In the genomic region with DNA sequence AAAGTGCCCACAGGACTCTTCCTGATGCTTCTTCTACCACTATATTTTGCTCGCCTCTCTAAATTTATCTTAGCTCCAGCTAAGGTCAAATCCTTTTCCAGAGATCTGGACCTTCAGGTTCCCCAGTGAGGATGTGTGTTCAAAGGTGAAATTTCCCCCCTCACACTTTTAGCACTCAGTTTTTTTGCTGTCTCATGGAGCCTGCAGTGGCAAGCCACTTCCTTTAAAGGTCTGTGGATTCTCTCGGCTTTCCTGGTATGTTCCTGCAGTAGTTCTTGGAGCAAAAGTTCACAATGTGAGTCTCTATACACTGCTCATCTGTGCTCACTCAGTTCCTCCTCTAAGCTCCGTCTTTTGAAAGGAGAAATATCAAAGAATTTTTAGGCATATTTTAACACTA, we compare ENCODE assay signal across 1 cellular context.
TF ChIP-seq lines count a peak whose summit lies in the region.

No MANE protein-coding gene starts in this region.

TF ChIP-seq in H1, 55 proteins besides CTCF, POLR2A, EP300 and RAD21:
- no peak for TF ChIP-seq BACH1 (IDR thresholded peaks at IDR 0.05; ENCODE audit: low read length)
- TF ChIP-seq NRF1 (IDR thresholded peaks at IDR 0.05; ENCODE audit: low read depth, low read length): no peak
- TF ChIP-seq, protein P1, sequence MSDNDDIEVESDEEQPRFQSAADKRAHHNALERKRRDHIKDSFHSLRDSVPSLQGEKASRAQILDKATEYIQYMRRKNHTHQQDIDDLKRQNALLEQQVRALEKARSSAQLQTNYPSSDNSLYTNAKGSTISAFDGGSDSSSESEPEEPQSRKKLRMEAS (IDR thresholded peaks at IDR 0.05): no peak
- no peak for TF ChIP-seq CTBP2 (IDR thresholded peaks at IDR 0.05; ENCODE audit: borderline replicate concordance, insufficient read depth, insufficient read length, low read length)
